8 cellular contexts compared by ENCODE assay signal in the genomic region with DNA sequence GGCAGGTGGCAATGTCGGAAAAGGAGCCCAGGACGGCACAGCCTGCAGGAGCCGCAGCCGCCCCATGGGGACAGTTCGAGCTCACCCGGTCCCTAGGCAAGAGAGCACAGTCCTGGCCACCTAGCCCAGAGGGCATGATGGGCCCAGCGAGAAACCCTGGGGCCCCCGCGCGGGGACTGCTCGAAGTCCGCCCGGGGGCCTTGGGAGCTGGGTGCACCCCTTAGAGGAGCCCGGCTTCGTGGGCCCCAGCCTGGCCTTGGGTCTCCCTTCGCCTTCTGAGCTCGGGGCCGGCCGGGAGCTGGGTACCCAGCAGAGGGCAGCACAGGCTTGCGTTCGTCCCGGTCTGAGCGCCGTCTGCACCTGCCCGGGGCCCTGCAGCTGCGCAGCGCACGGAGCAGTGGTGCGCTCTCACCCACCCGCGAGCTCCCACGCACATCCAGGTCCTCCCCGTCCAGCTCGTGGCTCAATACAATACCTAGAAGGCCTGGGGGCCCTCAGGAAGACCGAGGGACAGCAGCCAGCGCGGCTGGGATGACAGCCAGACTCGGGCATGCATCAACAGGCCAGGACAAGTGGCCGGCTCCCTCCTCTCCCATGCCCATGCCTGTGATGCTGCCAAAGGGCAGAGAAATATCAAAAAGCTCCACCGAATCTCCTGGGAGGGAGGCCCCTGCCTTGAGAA.
DNase-seq lines count a peak whose midpoint lies in the region; ATAC-seq and TF ChIP-seq lines count a peak whose summit lies in the region.

No MANE protein-coding gene starts in this region.

- H3K27ac ChIP-seq in effector memory CD4-positive, alpha-beta T cell (ENCODE audit: insufficient read depth, low read length, poor library complexity, severe bottlenecking) = no peak overlapping the region
- no peak overlapping the region for H3K27ac ChIP-seq in mesendoderm (ENCODE audit: low read depth, low read length)

- no peak overlapping the region for H2BK5ac ChIP-seq in mesendoderm (ENCODE audit: low read length)

- H2BK15ac ChIP-seq in mesendoderm (replicated peaks; ENCODE audit: low read depth) = no peak overlapping the region

- H3K4me2 ChIP-seq in mesendoderm (ENCODE audit: low read length) = peak overlapping the region; percentile 55

- no peak overlapping the region for H3K18ac ChIP-seq in mesendoderm (ENCODE audit: low read length)

- POLR2A ChIA-PET in BJ (lab: Charles Lee) = no interaction called here

- peak; percentile 92 for TF ChIP-seq CTCF in BJ (IDR thresholded peaks at IDR 0.05; ENCODE audit: insufficient read depth, low read depth, low read length)

- WGBS in mesendoderm (ENCODE audit: extremely low coverage, insufficient coverage, low lambda C conversion rate) = no CpG with 5 or more reads among the region's 40 CpGs

- no peak overlapping the region for H2BK120ac ChIP-seq in mesendoderm (ENCODE audit: low read depth, low read length)

- H3K4ac ChIP-seq in mesendoderm (ENCODE audit: low read depth, low read length) = no peak overlapping the region

- H3K79me1 ChIP-seq in mesendoderm (ENCODE audit: low read length) = no peaks in the 10 kb centered on the region

- H3K56ac ChIP-seq in mesendoderm (ENCODE audit: low read length) = peak overlapping the region; percentile 28

- H3K4me1 ChIP-seq in effector memory CD4-positive, alpha-beta T cell (ENCODE audit: control insufficient read depth, insufficient read depth, low read length, poor library complexity, severe bottlenecking) = peaks cover 9% of the 10 kb centered on the region
- H3K4me1 ChIP-seq in mesendoderm (ENCODE audit: control insufficient read depth, low read depth, low read length) = no peaks in the 10 kb centered on the region

- no peaks in the 10 kb centered on the region for H3K9me3 ChIP-seq in effector memory CD4-positive, alpha-beta T cell (ENCODE audit: control insufficient read depth, low read length)

- no peak overlapping the region for H2AK5ac ChIP-seq in mesendoderm (ENCODE audit: low read length)

- H3K79me2 ChIP-seq in mesendoderm (ENCODE audit: control insufficient read depth, insufficient read depth, low read length) = no peaks in the 10 kb centered on the region

- peaks cover 6% of the 10 kb centered on the region for H3K27me3 ChIP-seq in BJ (ENCODE audit: control insufficient read depth, insufficient read depth, low read length)
- peaks cover 13% of the 10 kb centered on the region for H3K27me3 ChIP-seq in effector memory CD4-positive, alpha-beta T cell (replicated peaks; ENCODE audit: control insufficient read depth, insufficient read depth, low read length, poor library complexity, severe bottlenecking)
- no peaks in the 10 kb centered on the region for H3K27me3 ChIP-seq in mesendoderm (ENCODE audit: insufficient read depth, low read length, poor library complexity)

- no peak overlapping the region for H4K5ac ChIP-seq in mesendoderm (ENCODE audit: low read length)

- peak; percentile 89 for ATAC-seq in GM19328 (IDR thresholded peaks at IDR 0.05; ENCODE audit: unreplicated experiment)
- ATAC-seq in HG03439 (IDR thresholded peaks at IDR 0.05; ENCODE audit: unreplicated experiment) = peak; percentile 71

- H3K36me3 ChIP-seq in BJ (ENCODE audit: control insufficient read depth, insufficient read depth, low read length) = no peaks in the 10 kb centered on the region
- no peaks in the 10 kb centered on the region for H3K36me3 ChIP-seq in effector memory CD4-positive, alpha-beta T cell (ENCODE audit: control insufficient read depth, insufficient read depth, low read length)
- no peaks in the 10 kb centered on the region for H3K36me3 ChIP-seq in mesendoderm (ENCODE audit: control insufficient read depth, insufficient read depth, low read length)

- no peak overlapping the region for H3K4me3 ChIP-seq in BJ (ENCODE audit: low read depth, low read length)
- H3K4me3 ChIP-seq in effector memory CD4-positive, alpha-beta T cell (ENCODE audit: insufficient read depth, low read depth, low read length, poor library complexity, severe bottlenecking) = peak overlapping the region; percentile 39
- H3K4me3 ChIP-seq in mesendoderm (ENCODE audit: low read length) = no peak overlapping the region

- DNase-seq in BJ (ENCODE audit: low read depth) (no peak), NCI-H69 (lab: John Stamatoyannopoulos, UW) (peak; percentile 93), mesendoderm (peak; percentile 70)
- peak; percentile 17 to 48 for DNase-seq in activated CD8-positive, alpha-beta memory T cell treated with anti-CD3 and anti-CD28 coated beads for 1 hour (ENCODE audit: extremely low read depth in 1 of 2, low read depth in 1 of 2)
- DNase-seq in effector memory CD4-positive, alpha-beta T cell = peak; percentile 20 to 33 (median 32)
- DNase-seq in stimulated activated CD8-positive, alpha-beta memory T cell treated with anti-CD3 and anti-CD28 coated beads, Interleukin-15, amount 100 ng/mL, for 48 hours (ENCODE audit: low read depth in 2 of 2) = peak; percentile 56 to 62

- CTCF ChIA-PET in BJ (lab: Yijun Ruan, JAX) = interaction anchor here (0.6 to 25.6 kb wide), 35 partner anchors 12 to 541 kb away, joined by 3 to 703 read pairs (median 4); no protein-coding TSS in a partner anchor

- no peak overlapping the region for H3K9ac ChIP-seq in mesendoderm (ENCODE audit: low read length)

- H4K8ac ChIP-seq in mesendoderm (ENCODE audit: low read depth, low read length) = no peak overlapping the region

- H3K23ac ChIP-seq in mesendoderm (ENCODE audit: low read length) = no peak overlapping the region
